3 cellular contexts compared by ENCODE assay signal in the genomic region with DNA sequence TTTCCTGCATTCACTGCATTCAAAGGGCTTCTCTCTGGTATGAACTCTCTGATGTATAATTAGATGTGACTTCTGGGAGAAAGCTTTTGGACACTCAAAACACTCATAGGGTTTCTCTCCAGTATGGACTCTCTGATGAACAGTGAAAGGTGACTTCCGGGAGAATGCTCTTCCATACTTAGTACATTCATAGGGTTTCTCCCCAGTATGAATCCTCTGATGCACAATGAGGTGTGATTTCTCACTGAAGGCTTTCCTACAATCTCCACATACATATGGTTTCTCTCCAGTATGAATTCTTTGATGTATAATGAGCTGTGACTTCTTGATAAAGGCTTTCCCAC.
A peak's percentile ranks its signal among the peaks of the same experiment; 100 is the strongest.
TF ChIP-seq lines count a peak whose summit lies in the region.

No MANE protein-coding gene starts in this region.

TF ChIP-seq in liver, 16 proteins besides CTCF, POLR2A, EP300 and RAD21:
- no peak for TF ChIP-seq HNF4A (conservative IDR thresholded peaks at IDR 0.05)
- TF ChIP-seq FOXA1 (IDR thresholded peaks at IDR 0.05) = no peak
- TF ChIP-seq TAF1 (conservative IDR thresholded peaks at IDR 0.05) = no peak
- no peak for TF ChIP-seq RXRA (IDR thresholded peaks at IDR 0.05)
- no peak for TF ChIP-seq GABPA (IDR thresholded peaks at IDR 0.05 in 1 of 2, conservative IDR thresholded peaks at IDR 0.05 in 1 of 2)
- TF ChIP-seq HNF4G (IDR thresholded peaks at IDR 0.05) = no peak
- TF ChIP-seq, protein P1, sequence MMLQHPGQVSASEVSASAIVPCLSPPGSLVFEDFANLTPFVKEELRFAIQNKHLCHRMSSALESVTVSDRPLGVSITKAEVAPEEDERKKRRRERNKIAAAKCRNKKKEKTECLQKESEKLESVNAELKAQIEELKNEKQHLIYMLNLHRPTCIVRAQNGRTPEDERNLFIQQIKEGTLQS (IDR thresholded peaks at IDR 0.05) = no peak
- TF ChIP-seq, protein P2, sequence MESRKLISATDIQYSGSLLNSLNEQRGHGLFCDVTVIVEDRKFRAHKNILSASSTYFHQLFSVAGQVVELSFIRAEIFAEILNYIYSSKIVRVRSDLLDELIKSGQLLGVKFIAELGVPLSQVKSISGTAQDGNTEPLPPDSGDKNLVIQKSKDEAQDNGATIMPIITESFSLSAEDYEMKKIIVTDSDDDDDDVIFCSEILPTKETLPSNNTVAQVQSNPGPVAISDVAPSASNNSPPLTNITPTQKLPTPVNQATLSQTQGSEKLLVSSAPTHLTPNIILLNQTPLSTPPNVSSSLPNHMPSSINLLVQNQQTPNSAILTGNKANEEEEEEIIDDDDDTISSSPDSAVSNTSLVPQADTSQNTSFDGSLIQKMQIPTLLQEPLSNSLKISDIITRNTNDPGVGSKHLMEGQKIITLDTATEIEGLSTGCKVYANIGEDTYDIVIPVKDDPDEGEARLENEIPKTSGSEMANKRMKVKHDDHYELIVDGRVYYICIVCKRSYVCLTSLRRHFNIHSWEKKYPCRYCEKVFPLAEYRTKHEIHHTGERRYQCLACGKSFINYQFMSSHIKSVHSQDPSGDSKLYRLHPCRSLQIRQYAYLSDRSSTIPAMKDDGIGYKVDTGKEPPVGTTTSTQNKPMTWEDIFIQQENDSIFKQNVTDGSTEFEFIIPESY (IDR thresholded peaks at IDR 0.05) = no peak
- TF ChIP-seq, protein P3, sequence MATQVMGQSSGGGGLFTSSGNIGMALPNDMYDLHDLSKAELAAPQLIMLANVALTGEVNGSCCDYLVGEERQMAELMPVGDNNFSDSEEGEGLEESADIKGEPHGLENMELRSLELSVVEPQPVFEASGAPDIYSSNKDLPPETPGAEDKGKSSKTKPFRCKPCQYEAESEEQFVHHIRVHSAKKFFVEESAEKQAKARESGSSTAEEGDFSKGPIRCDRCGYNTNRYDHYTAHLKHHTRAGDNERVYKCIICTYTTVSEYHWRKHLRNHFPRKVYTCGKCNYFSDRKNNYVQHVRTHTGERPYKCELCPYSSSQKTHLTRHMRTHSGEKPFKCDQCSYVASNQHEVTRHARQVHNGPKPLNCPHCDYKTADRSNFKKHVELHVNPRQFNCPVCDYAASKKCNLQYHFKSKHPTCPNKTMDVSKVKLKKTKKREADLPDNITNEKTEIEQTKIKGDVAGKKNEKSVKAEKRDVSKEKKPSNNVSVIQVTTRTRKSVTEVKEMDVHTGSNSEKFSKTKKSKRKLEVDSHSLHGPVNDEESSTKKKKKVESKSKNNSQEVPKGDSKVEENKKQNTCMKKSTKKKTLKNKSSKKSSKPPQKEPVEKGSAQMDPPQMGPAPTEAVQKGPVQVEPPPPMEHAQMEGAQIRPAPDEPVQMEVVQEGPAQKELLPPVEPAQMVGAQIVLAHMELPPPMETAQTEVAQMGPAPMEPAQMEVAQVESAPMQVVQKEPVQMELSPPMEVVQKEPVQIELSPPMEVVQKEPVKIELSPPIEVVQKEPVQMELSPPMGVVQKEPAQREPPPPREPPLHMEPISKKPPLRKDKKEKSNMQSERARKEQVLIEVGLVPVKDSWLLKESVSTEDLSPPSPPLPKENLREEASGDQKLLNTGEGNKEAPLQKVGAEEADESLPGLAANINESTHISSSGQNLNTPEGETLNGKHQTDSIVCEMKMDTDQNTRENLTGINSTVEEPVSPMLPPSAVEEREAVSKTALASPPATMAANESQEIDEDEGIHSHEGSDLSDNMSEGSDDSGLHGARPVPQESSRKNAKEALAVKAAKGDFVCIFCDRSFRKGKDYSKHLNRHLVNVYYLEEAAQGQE (IDR thresholded peaks at IDR 0.05) = no peak
- TF ChIP-seq YY1 (IDR thresholded peaks at IDR 0.05) = no peak
- TF ChIP-seq, protein P4, sequence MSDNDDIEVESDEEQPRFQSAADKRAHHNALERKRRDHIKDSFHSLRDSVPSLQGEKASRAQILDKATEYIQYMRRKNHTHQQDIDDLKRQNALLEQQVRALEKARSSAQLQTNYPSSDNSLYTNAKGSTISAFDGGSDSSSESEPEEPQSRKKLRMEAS (IDR thresholded peaks at IDR 0.05) = no peak
- TF ChIP-seq SP1 (IDR thresholded peaks at IDR 0.05) = no peak
- TF ChIP-seq FOXA2 (IDR thresholded peaks at IDR 0.05) = no peak
- no peak for TF ChIP-seq NR2F2 (IDR thresholded peaks at IDR 0.05)
- TF ChIP-seq JUND (IDR thresholded peaks at IDR 0.05) = no peak
- TF ChIP-seq EGR1 (IDR thresholded peaks at IDR 0.05; ENCODE audit: low read depth in 2 of 2) = no peak

TF ChIP-seq in HEK293, 187 proteins besides CTCF, POLR2A, EP300 and RAD21:
- TF ChIP-seq ZNF777 (tag by site-specific recombination; IDR thresholded peaks at IDR 0.05; ENCODE audit: borderline replicate concordance) = no peak
- no peak for TF ChIP-seq ZNF184 (tag by site-specific recombination; IDR thresholded peaks at IDR 0.05)
- TF ChIP-seq ZNF274 (IDR thresholded peaks at IDR 0.05; ENCODE audit: low read length) = peak; percentile 63
- TF ChIP-seq ZNF274 (tag by site-specific recombination; IDR thresholded peaks at IDR 0.05; ENCODE audit: borderline replicate concordance) = peak; percentile 82; the same call in 1 of the 2 replicates
- TF ChIP-seq SETDB1 (IDR thresholded peaks at IDR 0.05; ENCODE audit: insufficient read length, low read length) = peak; percentile 72
- no peak for TF ChIP-seq ZNF324 (tag by site-specific recombination; IDR thresholded peaks at IDR 0.05)
- no peak for TF ChIP-seq ZNF214 (tag by site-specific recombination; IDR thresholded peaks at IDR 0.05; ENCODE audit: borderline replicate concordance)
- no peak for TF ChIP-seq ZNF843 (tag by site-specific recombination; IDR thresholded peaks at IDR 0.05)
- TF ChIP-seq, protein P5, sequence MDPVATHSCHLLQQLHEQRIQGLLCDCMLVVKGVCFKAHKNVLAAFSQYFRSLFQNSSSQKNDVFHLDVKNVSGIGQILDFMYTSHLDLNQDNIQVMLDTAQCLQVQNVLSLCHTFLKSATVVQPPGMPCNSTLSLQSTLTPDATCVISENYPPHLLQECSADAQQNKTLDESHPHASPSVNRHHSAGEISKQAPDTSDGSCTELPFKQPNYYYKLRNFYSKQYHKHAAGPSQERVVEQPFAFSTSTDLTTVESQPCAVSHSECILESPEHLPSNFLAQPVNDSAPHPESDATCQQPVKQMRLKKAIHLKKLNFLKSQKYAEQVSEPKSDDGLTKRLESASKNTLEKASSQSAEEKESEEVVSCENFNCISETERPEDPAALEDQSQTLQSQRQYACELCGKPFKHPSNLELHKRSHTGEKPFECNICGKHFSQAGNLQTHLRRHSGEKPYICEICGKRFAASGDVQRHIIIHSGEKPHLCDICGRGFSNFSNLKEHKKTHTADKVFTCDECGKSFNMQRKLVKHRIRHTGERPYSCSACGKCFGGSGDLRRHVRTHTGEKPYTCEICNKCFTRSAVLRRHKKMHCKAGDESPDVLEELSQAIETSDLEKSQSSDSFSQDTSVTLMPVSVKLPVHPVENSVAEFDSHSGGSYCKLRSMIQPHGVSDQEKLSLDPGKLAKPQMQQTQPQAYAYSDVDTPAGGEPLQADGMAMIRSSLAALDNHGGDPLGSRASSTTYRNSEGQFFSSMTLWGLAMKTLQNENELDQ (tag by site-specific recombination; IDR thresholded peaks at IDR 0.05; ENCODE audit: low read depth) = no peak

TF ChIP-seq in H1, 55 proteins besides CTCF, POLR2A, EP300 and RAD21:
- no peak for TF ChIP-seq RBBP5 (IDR thresholded peaks at IDR 0.05; ENCODE audit: borderline replicate concordance, low read depth, low read length)
- TF ChIP-seq ZNF274 (IDR thresholded peaks at IDR 0.05; ENCODE audit: borderline replicate concordance, extremely low read depth, low read length) = peak; percentile 43; the same call in 1 of the 2 replicates
